In the genomic region with DNA sequence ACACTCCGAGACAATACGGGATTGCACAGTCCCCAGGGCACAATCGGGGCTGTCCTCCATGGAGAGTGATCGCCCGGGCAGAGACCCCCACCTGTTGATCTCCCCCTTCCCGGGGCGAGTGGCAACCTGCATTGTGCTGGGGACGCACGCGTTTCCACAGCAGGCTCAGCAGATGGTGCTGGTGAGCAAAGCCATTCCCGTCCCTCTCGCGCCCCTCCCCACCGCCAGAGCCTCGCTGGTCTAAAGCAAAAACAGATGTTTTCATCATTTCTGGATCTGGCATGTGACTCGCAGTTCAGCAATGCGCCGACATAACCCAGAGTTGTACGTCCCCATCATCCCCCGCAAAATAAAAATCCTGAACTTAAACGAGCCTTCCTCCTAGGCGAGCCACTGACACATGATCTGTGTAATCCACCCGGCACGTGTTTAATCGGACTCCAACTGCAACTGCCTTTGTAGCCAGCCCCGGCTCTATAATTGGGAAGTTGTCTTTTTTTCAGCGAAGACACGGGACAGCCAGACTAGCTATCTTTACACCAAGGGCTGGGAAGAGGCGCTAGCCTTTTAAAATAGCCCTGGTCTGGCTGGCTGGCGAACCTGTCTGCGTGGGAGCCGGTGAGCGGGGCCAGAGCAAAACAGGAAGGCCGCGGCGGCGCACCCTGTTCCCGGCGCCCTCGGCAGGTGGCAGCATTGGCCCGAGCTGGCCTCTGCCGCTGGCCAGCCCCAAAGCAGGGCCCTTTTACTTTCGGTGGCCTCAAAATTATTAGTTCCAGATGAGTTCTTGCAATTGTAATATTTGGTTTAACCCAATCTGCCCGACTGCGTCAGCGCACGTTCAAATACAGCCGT, we compare ENCODE assay signal across 8 cellular contexts.
A peak's percentile ranks its signal among the peaks of the same experiment; 100 is the strongest.
DNase-seq lines count a peak whose midpoint lies in the region; ATAC-seq and TF ChIP-seq lines count a peak whose summit lies in the region.

No MANE protein-coding gene starts in this region.

- H3K36me3 ChIP-seq in ascending aorta: no peaks in the 10 kb centered on the region
- H3K36me3 ChIP-seq in uterus: no peaks in the 10 kb centered on the region

- peaks cover 21% of the 10 kb centered on the region for H3K4me1 Mint-ChIP-seq in T-helper 2 cell treated with Interferon-gamma antibody and Interleukin-4, amounts not matched to agents 5 μg/mL and 100 μg/mL, for 36 hours (ENCODE audit: low read depth)

- peak overlapping the region; percentile 1 for H3K27ac Mint-ChIP-seq in T-helper 2 cell treated with Interferon-gamma antibody and Interleukin-4, amounts not matched to agents 5 μg/mL and 100 μg/mL, for 36 hours

- H3K9me3 ChIP-seq in ascending aorta (no peaks in the 10 kb centered on the region), right cardiac atrium (ENCODE audit: control insufficient read depth, low read length) (no peaks in the 10 kb centered on the region), uterus (no peaks in the 10 kb centered on the region)

- H3K9me3 Mint-ChIP-seq in T-helper 2 cell treated with Interferon-gamma antibody and Interleukin-4, amounts not matched to agents 5 μg/mL and 100 μg/mL, for 36 hours: no peaks in the 10 kb centered on the region

- peak; percentile 97 for TF ChIP-seq CTCF in GM12874 (IDR thresholded peaks at IDR 0.05; ENCODE audit: insufficient read depth, low read depth, low read length)
- TF ChIP-seq CTCF in ascending aorta (IDR thresholded peaks at IDR 0.05): peak; percentile 87 to 96 (median 90)
- peak; percentile 80 to 94 (median 89) for TF ChIP-seq CTCF in uterus (IDR thresholded peaks at IDR 0.05)

- H3K27me3 ChIP-seq in ascending aorta (no peaks in the 10 kb centered on the region), right cardiac atrium (ENCODE audit: control insufficient read depth, insufficient read depth) (no peaks in the 10 kb centered on the region), uterus (no peaks in the 10 kb centered on the region)

- DNase-seq in NCI-H128 (lab: John Stamatoyannopoulos, UW; ENCODE audit: unreplicated experiment) (peak; percentile 21), ascending aorta (ENCODE audit: low spot score in 2 of 2) (peak; percentile 56 to 93), right cardiac atrium (peak; percentile 88 to 96 (median 95)), pulmonary artery endothelial cell (ENCODE audit: low read depth, low spot score) (peak; percentile 58), uterus (peak; percentile 95)
- DNase-seq in T-helper 2 cell treated with Interferon-gamma antibody and Interleukin-4, amounts not matched to agents 5 μg/mL and 100 μg/mL, for 36 hours (ENCODE audit: low spot score): peak; percentile 71

- peak overlapping the region; percentile 71 for H3K4me3 Mint-ChIP-seq in T-helper 2 cell treated with Interferon-gamma antibody and Interleukin-4, amounts not matched to agents 5 μg/mL and 100 μg/mL, for 36 hours

- ATAC-seq in HG02759 (IDR thresholded peaks at IDR 0.05; ENCODE audit: unreplicated experiment) (peak; percentile 92), right cardiac atrium (peak; percentile 96 to 97)

- under 1% methylated on average over 48 of the region's 48 CpGs for WGBS in right cardiac atrium

- intact Hi-C loops in ascending aorta (cut with DNase I): loop anchor here (1.0 to 10.0 kb wide), 11 partner anchors 67 to 709 kb away; no protein-coding TSS in a partner anchor
- intact Hi-C loops in right cardiac atrium (cut with DNase I): loop anchor here in 3 of 4 donors (2.0 to 10.0 kb wide), 9 partner anchors 87 to 852 kb away; no protein-coding TSS in a partner anchor
- intact Hi-C loops in uterus (cut with DNase I; ENCODE audit: low total_unique reads): loop anchor here (5.0 to 10.0 kb wide), 2 partner anchors 447 to 549 kb away; no protein-coding TSS in a partner anchor

- H3K27ac ChIP-seq in ascending aorta (peak overlapping the region; percentile 91 to 95), right cardiac atrium (ENCODE audit: low read length) (peak overlapping the region; percentile 93), uterus (peak overlapping the region; percentile 96 to 97)

- H3K4me3 ChIP-seq in ascending aorta: peak overlapping the region; percentile 53 to 65
- peak overlapping the region; percentile 48 for H3K4me3 ChIP-seq in right cardiac atrium (ENCODE audit: low read length)
- peak overlapping the region; percentile 18 to 44 for H3K4me3 ChIP-seq in uterus

- H3K36me3 Mint-ChIP-seq in T-helper 2 cell treated with Interferon-gamma antibody and Interleukin-4, amounts not matched to agents 5 μg/mL and 100 μg/mL, for 36 hours (ENCODE audit: low read depth): peaks cover under 1% of the 10 kb centered on the region

- H3K27me3 Mint-ChIP-seq in T-helper 2 cell treated with Interferon-gamma antibody and Interleukin-4, amounts not matched to agents 5 μg/mL and 100 μg/mL, for 36 hours (ENCODE audit: low read depth): peaks cover 38% of the 10 kb centered on the region

- peaks cover 4 to 8% of the 10 kb centered on the region in 2 donors for H3K4me1 ChIP-seq in ascending aorta
- peaks cover 1% of the 10 kb centered on the region for H3K4me1 ChIP-seq in right cardiac atrium (ENCODE audit: control insufficient read depth, insufficient read depth, low read length)
- peaks cover 0 to 7% of the 10 kb centered on the region in 2 donors for H3K4me1 ChIP-seq in uterus

- TF ChIP-seq POLR2A in uterus (IDR thresholded peaks at IDR 0.05): peak in 1 of 2 donors; percentile 18

Comparison
In these comparisons a context has a peak if more than half of its experiments do, and no peak if none do; other contexts are left out.
1. Peak in every context shown above with its lines: DNase-seq, ATAC-seq, H3K4me3 ChIP-seq and H3K27ac ChIP-seq.
2. DNase-seq: peak in every context shown above with its lines; median percentile 95 in right cardiac atrium; 95 in uterus; 74 in ascending aorta; 71 in T-helper 2 cell treated with Interferon-gamma antibody and Interleukin-4, amounts not matched to agents 5 μg/mL and 100 μg/mL, for 36 hours; 58 in pulmonary artery endothelial cell; 21 in NCI-H128.